ENCODE assay signal across 38 cellular contexts in genomic region chr6:88294702-88295101, GRCh38.
"Had no signal": no experiment of that assay in that cellular context is flagged by ENCODE, and none has a peak within 500 bp of the region (broad histone marks: within the 10 kb centered on the region; RNA-seq: fewer than 3 reads in every experiment).

No MANE protein-coding gene starts in this region.

- ATAC-seq: activated naive CD4-positive, alpha-beta T cell treated with anti-CD3 and anti-CD28 coated beads, Interleukin-2, amount 50 U/mL, for 72 hours; activated T-cell treated with anti-CD3 and anti-CD28 coated beads, Interleukin-2, amount 50 U/mL, for 4 hours; body of pancreas had no signal

- H3K36me3 ChIP-seq: adrenal gland, breast epithelium, MG63 had no signal

- DNase-seq: activated B cell treated with CpG ODN at 0.5 μM for 24 hours; activated CD4-positive, alpha-beta memory T cell treated with anti-CD3 and anti-CD28 coated beads for 36 hours; activated CD4-positive, alpha-beta T cell treated with anti-CD3 and anti-CD28 coated beads for 4 hours; activated CD4-positive, alpha-beta T cell treated with anti-CD3 and anti-CD28 coated beads, Interleukin-2, amount 50 U/mL, for 1 hour; activated CD4-positive, CD25-positive, alpha-beta regulatory T cell treated with anti-CD3 and anti-CD28 coated beads, Interleukin-2, amount 50 U/mL, for 72 hours; activated CD8-positive, alpha-beta memory T cell treated with anti-CD3 and anti-CD28 coated beads, Interleukin-2, amount 50 U/mL, for 4 hours; activated gamma-delta T cell treated with Interleukin-2 at 50 U/mL for 16 hours; activated naive CD4-positive, alpha-beta T cell treated with anti-CD3 and anti-CD28 coated beads for 36 hours; activated T-cell treated with anti-CD3 and anti-CD28 coated beads for 4 hours; activated T-cell treated with anti-CD3 and anti-CD28 coated beads, Interleukin-2, amount 50 U/mL, for 4 hours; adrenal gland; body of pancreas; Kasumi-1; MG63; MV-4-11; NCI-H1092; NCI-H1417; NCI-H146; NCI-H187 treated with DMSO at 0.1 percent for 48 hours; NCI-H2081; NCI-H2171 treated with DMSO at 0.1 percent for 48 hours; NCI-H2227 treated with DMSO at 0.1 percent for 48 hours; NCI-H446; NCI-H524; NCI-H69; NCI-H82; PC-9; Right ventricle myocardium superior; SW 1271; T-helper 1 cell; T-helper 2 cell; T-helper 9 cell had no signal

- H3K4me3 ChIP-seq: adrenal gland, body of pancreas, breast epithelium, MG63, PC-9 had no signal

- H3K4me3 Mint-ChIP-seq: activated B cell treated with CpG ODN at 0.5 μM for 24 hours; activated CD4-positive, alpha-beta memory T cell treated with anti-CD3 and anti-CD28 coated beads for 36 hours; activated naive CD4-positive, alpha-beta T cell treated with anti-CD3 and anti-CD28 coated beads for 36 hours; activated T-cell treated with anti-CD3 and anti-CD28 coated beads, Interleukin-2, amount 50 U/mL, for 4 hours; activated T-helper 1 cell treated with anti-CD3 and anti-CD28 coated beads, Interleukin-12 subunit alpha, Interleukin-12 subunit beta, Interleukin-2, Interleukin-4 antibody, amounts not matched to agents 30 ng/mL and 10 ng/mL and 1 ng/mL, durations not matched to agents 14 hours and 24 hours and 36 hours had no signal

- H3K27ac ChIP-seq: adrenal gland, body of pancreas, breast epithelium, PC-9, VCaP had no signal

- H3K9me3 Mint-ChIP-seq: activated naive CD4-positive, alpha-beta T cell treated with anti-CD3 and anti-CD28 coated beads for 36 hours; activated T-cell treated with anti-CD3 and anti-CD28 coated beads, Interleukin-2, amount 50 U/mL, for 4 hours; activated T-helper 1 cell treated with anti-CD3 and anti-CD28 coated beads, Interleukin-12 subunit alpha, Interleukin-12 subunit beta, Interleukin-2, Interleukin-4 antibody, amounts not matched to agents 30 ng/mL and 10 ng/mL and 1 ng/mL, durations not matched to agents 14 hours and 24 hours and 36 hours had no signal

- H3K27me3 ChIP-seq: adrenal gland, body of pancreas, breast epithelium, MG63 had no signal

- H3K36me3 Mint-ChIP-seq: activated CD4-positive, alpha-beta memory T cell treated with anti-CD3 and anti-CD28 coated beads for 36 hours; activated naive CD4-positive, alpha-beta T cell treated with anti-CD3 and anti-CD28 coated beads, Interleukin-2, amount 50 U/mL, for 72 hours had no signal

- H3K4me2 ChIP-seq: PC-9 had no signal

- FAIRE-seq: astrocyte, RCC 7860 had no signal

- H3K4me1 ChIP-seq: body of pancreas, breast epithelium had no signal

- H3K27ac Mint-ChIP-seq: activated B cell treated with CpG ODN at 0.5 μM for 24 hours; activated CD4-positive, alpha-beta memory T cell treated with anti-CD3 and anti-CD28 coated beads for 36 hours; activated naive CD4-positive, alpha-beta T cell treated with anti-CD3 and anti-CD28 coated beads for 36 hours; activated naive CD4-positive, alpha-beta T cell treated with anti-CD3 and anti-CD28 coated beads, Interleukin-2, amount 50 U/mL, for 72 hours; activated T-helper 1 cell treated with anti-CD3 and anti-CD28 coated beads, Interleukin-12 subunit alpha, Interleukin-12 subunit beta, Interleukin-2, Interleukin-4 antibody, amounts not matched to agents 30 ng/mL and 10 ng/mL and 1 ng/mL, durations not matched to agents 14 hours and 24 hours and 36 hours had no signal

- H2AFZ ChIP-seq: PC-9 had no signal

- H3K9me3 ChIP-seq: adrenal gland, body of pancreas, breast epithelium, MG63 had no signal
